In genomic region chr5:176361437-176362097, GRCh38 we compare ENCODE assay signal across 8 cellular contexts.
DNase-seq lines count a peak whose midpoint lies in the region; ATAC-seq lines count a peak whose summit lies in the region.

A gene with protein sequence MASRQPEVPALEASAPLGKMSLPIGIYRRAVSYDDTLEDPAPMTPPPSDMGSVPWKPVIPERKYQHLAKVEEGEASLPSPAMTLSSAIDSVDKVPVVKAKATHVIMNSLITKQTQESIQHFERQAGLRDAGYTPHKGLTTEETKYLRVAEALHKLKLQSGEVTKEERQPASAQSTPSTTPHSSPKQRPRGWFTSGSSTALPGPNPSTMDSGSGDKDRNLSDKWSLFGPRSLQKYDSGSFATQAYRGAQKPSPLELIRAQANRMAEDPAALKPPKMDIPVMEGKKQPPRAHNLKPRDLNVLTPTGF (minus strand): TSS chr5:176361764. CDS start chr5:176359508, 2,256 bp downstream.

- ATAC-seq in GM19025 (IDR thresholded peaks at IDR 0.05; ENCODE audit: low read depth, unreplicated experiment) (peak; percentile 83), HG03342 (IDR thresholded peaks at IDR 0.05; ENCODE audit: unreplicated experiment) (peak; percentile 84)
- peak; percentile 89 for ATAC-seq in central memory CD8-positive, alpha-beta T cell (replicated peaks; ENCODE audit: extremely low read depth, poor library complexity, severe bottlenecking)

- H3K27me3 Mint-ChIP-seq in central memory CD8-positive, alpha-beta T cell = no peaks in the 10 kb centered on the region

- H3K27ac Mint-ChIP-seq in central memory CD8-positive, alpha-beta T cell (ENCODE audit: low read depth) = peak within 1 kb of the TSS; percentile 91

- H3K36me3 Mint-ChIP-seq in central memory CD8-positive, alpha-beta T cell (ENCODE audit: insufficient read depth) = peaks cover 29% of the 10 kb centered on the region

- no peaks in the 10 kb centered on the region for H3K9me3 Mint-ChIP-seq in central memory CD8-positive, alpha-beta T cell

- peak within 1 kb of the TSS; percentile 92 for H3K4me3 Mint-ChIP-seq in central memory CD8-positive, alpha-beta T cell

- DNase-seq in AG20443 (ENCODE audit: low spot score) (peak; percentile 95), NCI-H345 treated with DMSO at 0.1 percent for 48 hours (lab: John Stamatoyannopoulos, UW; ENCODE audit: unreplicated experiment) (peak; percentile 76), islet precursor cell (peak; percentile 97)
- peak; percentile 87 for DNase-seq in activated CD4-positive, CD25-positive, alpha-beta regulatory T cell treated with anti-CD3 and anti-CD28 coated beads, Interleukin-2, amount 50 U/mL, for 16 hours (ENCODE audit: low read depth, low spot score)
- peak; percentile 84 to 93 for DNase-seq in central memory CD8-positive, alpha-beta T cell (ENCODE audit: low spot score in 2 of 2)
- peak; percentile 88 to 95 (median 91) for DNase-seq in stimulated activated CD4-positive, alpha-beta T cell treated with anti-CD3 and anti-CD28 coated beads, Interleukin-12 subunit alpha, Interleukin-12 subunit beta, amount 100 ng/mL, for 48 hours (ENCODE audit: low read depth in 2 of 3, low spot score in 1 of 3)

- H3K4me1 Mint-ChIP-seq in central memory CD8-positive, alpha-beta T cell = peaks cover 21% of the 10 kb centered on the region

Comparison
In these comparisons a context has a peak if more than half of its experiments do, and no peak if none do; other contexts are left out.
1. Peak in every context shown above with its lines: DNase-seq and ATAC-seq.